15 cellular contexts compared by ENCODE assay signal in the genomic region with DNA sequence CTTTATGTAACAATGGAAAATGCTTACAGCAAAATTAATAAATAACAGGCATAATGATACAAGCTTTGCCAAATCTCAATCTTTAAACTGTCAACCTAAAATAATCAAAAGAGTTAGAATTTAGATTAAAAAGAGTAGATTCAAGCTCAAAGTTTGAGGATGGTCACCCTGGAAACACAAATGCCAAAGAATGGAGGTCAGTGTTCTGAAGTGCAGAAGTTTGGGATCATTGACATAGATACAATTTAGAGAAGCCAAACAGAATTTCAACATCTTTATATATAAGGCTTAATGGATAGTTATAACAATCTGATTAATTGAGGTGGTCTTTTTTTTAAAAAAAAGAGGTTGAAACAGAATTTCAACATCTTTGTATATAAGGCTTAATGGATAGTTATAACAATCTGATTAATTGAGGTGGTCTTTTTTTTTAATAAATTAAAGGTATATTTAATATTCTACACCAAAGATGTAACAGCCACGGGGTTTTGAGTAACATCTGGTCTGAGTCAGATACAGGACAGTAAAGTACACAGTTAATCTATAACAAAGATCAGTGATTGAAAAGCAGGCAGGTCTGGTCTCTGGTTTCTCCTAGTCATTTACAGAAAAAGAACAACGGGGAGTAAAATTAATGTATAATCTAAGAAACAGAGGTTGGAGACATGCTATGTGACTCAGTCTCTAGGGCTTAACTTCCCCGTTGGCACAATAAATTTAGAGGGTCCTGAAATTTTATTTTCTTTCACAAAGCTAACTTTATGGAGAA.
DNase-seq lines count a peak whose midpoint lies in the region; ATAC-seq, FAIRE-seq and TF ChIP-seq lines count a peak whose summit lies in the region.
"Had no signal": no experiment of that assay in that cellular context is flagged by ENCODE, and none has a peak within 500 bp of the region (broad histone marks: within the 10 kb centered on the region; RNA-seq: fewer than 3 reads in every experiment).

No MANE protein-coding gene starts in this region.

- DNase-seq in RCC 7860 (ENCODE audit: low spot score), result peak; percentile 83
- no peak for DNase-seq in tibial artery
- no peak for DNase-seq in HTR-8/SVneo (ENCODE audit: insufficient read length, low spot score)
- no peak for DNase-seq in ascending aorta (ENCODE audit: low spot score in 2 of 2)
- DNase-seq in NAMALWA (ENCODE audit: low spot score), result no peak
- DNase-seq: activated T-cell treated with anti-CD3 and anti-CD28 coated beads for 4 hours, left colon, NCI-H1048, NCI-H524 treated with DMSO at 0.1 percent for 48 hours had no signal

- H3K4me3 ChIP-seq in tibial artery, result no peak overlapping the region
- H3K4me3 ChIP-seq in ascending aorta, result no peak overlapping the region
- H3K4me3 ChIP-seq: SJSA1 had no signal

- no peaks in the 10 kb centered on the region for H3K9me3 ChIP-seq in tibial artery
- no peaks in the 10 kb centered on the region for H3K9me3 ChIP-seq in ascending aorta
- H3K9me3 ChIP-seq: SJSA1 had no signal

- TF ChIP-seq CTCF in tibial artery (IDR thresholded peaks at IDR 0.05) (no peak), ascending aorta (IDR thresholded peaks at IDR 0.05) (no peak)

- H3K4me1 ChIP-seq in tibial artery, result no peaks in the 10 kb centered on the region
- H3K4me1 ChIP-seq in ascending aorta, result no peaks in the 10 kb centered on the region
- H3K4me1 ChIP-seq: SJSA1 had no signal

- FAIRE-seq in RCC 7860 (lab: Jason Lieb, UNC) (peak; percentile 99), HTR-8/SVneo (lab: Jason Lieb, UNC) (no peak)
- FAIRE-seq: urothelium cell line had no signal

- intact Hi-C loops in tibial artery (cut with DNase I; ENCODE audit: low total_unique reads), result no loop called here
- intact Hi-C loops in ascending aorta (cut with DNase I), result no loop called here

- H3K27ac ChIP-seq in tibial artery, result no peak overlapping the region
- H3K27ac ChIP-seq in ascending aorta, result no peak overlapping the region
- H3K27ac ChIP-seq: SJSA1 had no signal

- H3K27me3 ChIP-seq in tibial artery (no peaks in the 10 kb centered on the region), ascending aorta (no peaks in the 10 kb centered on the region)
- H3K27me3 ChIP-seq: SJSA1 had no signal

- ATAC-seq in GM18517 (IDR thresholded peaks at IDR 0.05; ENCODE audit: unreplicated experiment) (peak; percentile 97), GM21528 (IDR thresholded peaks at IDR 0.05; ENCODE audit: low FRiP score, unreplicated experiment) (peak; percentile 99), HG03060 (IDR thresholded peaks at IDR 0.05; ENCODE audit: low read depth, unreplicated experiment) (peak; percentile 98)
- ATAC-seq: left colon, WTC11 had no signal

- H3K36me3 ChIP-seq in tibial artery (no peaks in the 10 kb centered on the region), ascending aorta (no peaks in the 10 kb centered on the region)
- H3K36me3 ChIP-seq: SJSA1 had no signal
